28 cellular contexts compared by ENCODE assay signal in genomic region chr5:17604951-17605350, GRCh38. TPM values are rescaled to one million over a fixed set of nuclear protein-coding genes. Genes with fewer than 3 reads are reported as not detected.
DNase-seq lines count a peak whose midpoint lies in the region; FAIRE-seq and TF ChIP-seq lines count a peak whose summit lies in the region.
"Had no signal": no experiment of that assay in that cellular context is flagged by ENCODE, and none has a peak within 500 bp of the region (broad histone marks: within the 10 kb centered on the region; RNA-seq: fewer than 3 reads in every experiment).

No MANE protein-coding gene starts in this region.

- no peaks in the 10 kb centered on the region for H3K36me3 ChIP-seq in esophagus muscularis mucosa
- H3K36me3 ChIP-seq: BE2C, BLaER1 had no signal

- H3K27me3 ChIP-seq in esophagus muscularis mucosa (no peaks in the 10 kb centered on the region), dorsolateral prefrontal cortex (peaks cover 0 to 4% (median 0%) of the 10 kb centered on the region in 45 donors)
- H3K27me3 ChIP-seq: BE2C, BLaER1 had no signal

- H3K4me3 ChIP-seq in esophagus muscularis mucosa (no peak overlapping the region), dorsolateral prefrontal cortex (no peak overlapping the region)
- H3K4me3 ChIP-seq: BLaER1, GM12878 had no signal

- DNase-seq in HTR-8/SVneo (ENCODE audit: insufficient read length, low spot score) (no peak), esophagus muscularis mucosa (ENCODE audit: extremely low spot score) (peak; percentile 85), urothelium cell line (ENCODE audit: low spot score) (no peak), dorsolateral prefrontal cortex (no peak), NCI-H748 treated with DMSO at 0.1 percent for 48 hours (lab: John Stamatoyannopoulos, UW) (no peak)
- DNase-seq: 8988T; ACHN; BE2C; C1 segment of cervical spinal cord; CD4-positive, alpha-beta memory T cell; CD4-positive, CD25-positive, alpha-beta regulatory T cell; CD8-positive, alpha-beta memory T cell; COR-L47; DMS 273 treated with DMSO at 0.1 percent for 48 hours; DMS153; DMS53; DMS79; DND-41; EL; GDM1 had no signal

- intact Hi-C loops in esophagus muscularis mucosa (cut with DNase I) (no loop called here), dorsolateral prefrontal cortex (cut with DNase I) (no loop called here)

- no peak for TF ChIP-seq POLR2A in esophagus muscularis mucosa (IDR thresholded peaks at IDR 0.05; ENCODE audit: low read depth)

- H3K4me1 ChIP-seq in esophagus muscularis mucosa = no peaks in the 10 kb centered on the region
- H3K4me1 ChIP-seq: BE2C, BLaER1 had no signal

- 92% methylated on average over 14 of the region's 14 CpGs for WGBS in esophagus muscularis mucosa

- FAIRE-seq in HTR-8/SVneo (lab: Jason Lieb, UNC) (peak; percentile 20), urothelium cell line (lab: Jason Lieb, UNC) (peak; percentile 9)
- FAIRE-seq: A204.1, GM12878, GM12892, GM18507 had no signal

- no peak for TF ChIP-seq EP300 in esophagus muscularis mucosa (IDR thresholded peaks at IDR 0.05)

- H3K9me3 ChIP-seq in esophagus muscularis mucosa = no peaks in the 10 kb centered on the region
- H3K9me3 ChIP-seq: BE2C, BLaER1 had no signal

- H3K27ac ChIP-seq in esophagus muscularis mucosa (replicated peaks in 1 of 4) (no peak overlapping the region), dorsolateral prefrontal cortex (no peak overlapping the region)
- H3K27ac ChIP-seq: BLaER1 had no signal

- TF ChIP-seq CTCF in esophagus muscularis mucosa (IDR thresholded peaks at IDR 0.05) (no peak), dorsolateral prefrontal cortex (IDR thresholded peaks at IDR 0.05 in 54 of 56, conservative IDR thresholded peaks at IDR 0.05 in 2 of 56; ENCODE audit: low read depth in 1 of 56, partially characterized antibody in 56 of 56) (no peak)

RNA-seq across cellular contexts. Expression of gene TAF11L11, which starts 1.0 kb away (rescaled TPM):
- total RNA-seq in esophagus muscularis mucosa (not detected), dorsolateral prefrontal cortex (not detected)
- total RNA-seq: CD4-positive, alpha-beta memory T cell; CD4-positive, CD25-positive, alpha-beta regulatory T cell; CD8-positive, alpha-beta memory T cell; Daoy; G401; GM12878 had no signal

RNA-seq across cellular contexts. Expression of gene TAF11L12, which starts 5.2 kb away (rescaled TPM):
- total RNA-seq in esophagus muscularis mucosa (not detected), dorsolateral prefrontal cortex (not detected)
- total RNA-seq: A673; CD4-positive, alpha-beta memory T cell; CD4-positive, CD25-positive, alpha-beta regulatory T cell; CD8-positive, alpha-beta memory T cell; Daoy; GM12878 had no signal

RNA-seq across cellular contexts. Expression of gene TAF11L10, which starts 7.3 kb away (rescaled TPM):
- total RNA-seq in esophagus muscularis mucosa (not detected), dorsolateral prefrontal cortex (1 to 10 TPM in 29 of 120 experiments, under 1 TPM in 5, not detected in 86; 0.93 to 2.9 (median 1.3) TPM)
- total RNA-seq: CD4-positive, alpha-beta memory T cell; CD4-positive, CD25-positive, alpha-beta regulatory T cell; CD8-positive, alpha-beta memory T cell; Daoy; G401; GM12878 had no signal

RNA-seq across cellular contexts. Expression of gene TAF11L9, which starts 10.8 kb away (rescaled TPM):
- total RNA-seq in esophagus muscularis mucosa (not detected), dorsolateral prefrontal cortex (1 to 10 TPM in 22 of 120 experiments, under 1 TPM in 5, not detected in 93; 0.93 to 2.8 (median 1.3) TPM)
- total RNA-seq: A673; CD4-positive, alpha-beta memory T cell; CD4-positive, CD25-positive, alpha-beta regulatory T cell; CD8-positive, alpha-beta memory T cell; Daoy; G401; GM12878 had no signal

RNA-seq across cellular contexts. Expression of gene TAF11L8, which starts 14.2 kb away (rescaled TPM):
- total RNA-seq in esophagus muscularis mucosa = not detected
- total RNA-seq in dorsolateral prefrontal cortex = not detected
- total RNA-seq: A673; CD4-positive, alpha-beta memory T cell; CD4-positive, CD25-positive, alpha-beta regulatory T cell; CD8-positive, alpha-beta memory T cell; Daoy; G401; GM12878 had no signal
